In the genomic region with DNA sequence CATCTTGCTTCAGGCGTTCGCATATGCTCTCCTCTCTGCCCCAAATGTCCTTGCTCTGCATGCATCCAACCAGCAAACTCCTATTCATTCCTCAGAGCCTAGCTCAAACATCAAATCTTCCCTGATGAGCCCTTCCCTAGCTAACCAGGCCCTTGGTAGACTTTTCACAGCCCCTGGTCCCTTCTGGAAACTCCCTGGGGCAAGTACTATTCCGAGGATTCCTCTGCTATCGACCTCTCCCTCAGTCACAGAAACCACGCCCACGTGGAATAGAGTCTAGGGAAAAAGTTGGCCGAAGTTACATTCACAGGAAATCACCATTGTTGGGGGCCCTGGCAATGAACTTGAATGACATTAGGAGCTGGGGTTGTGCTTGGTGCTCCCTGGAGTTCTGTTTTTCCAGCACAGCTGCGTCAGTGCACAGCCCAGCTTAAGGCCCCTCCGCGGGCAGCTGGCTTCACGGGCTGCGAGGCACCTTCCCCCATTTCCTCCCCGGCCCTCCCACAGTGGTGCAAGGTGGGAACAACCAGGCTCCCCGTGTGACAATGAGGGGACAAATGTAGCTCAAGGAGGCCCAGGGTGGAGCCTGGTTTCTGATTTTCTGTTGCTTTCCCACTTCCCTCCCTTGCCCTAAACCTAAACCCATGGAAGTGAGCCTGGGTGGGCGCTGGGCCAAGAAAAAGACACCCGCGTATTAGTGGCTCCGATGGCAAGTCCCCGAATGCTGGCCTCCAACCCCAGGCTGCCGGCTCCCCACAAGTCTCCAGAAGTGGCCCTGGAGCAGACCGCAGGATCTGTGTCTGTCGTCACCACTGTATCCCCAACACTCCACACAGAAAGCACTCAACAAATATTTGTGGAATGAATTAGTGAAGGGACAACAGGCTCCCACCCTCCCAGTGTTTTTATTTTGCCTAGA, we compare ENCODE assay signal across 8 cellular contexts. TPM values are rescaled to one million over a fixed set of nuclear protein-coding genes. Genes with fewer than 3 reads are reported as not detected.
DNase-seq lines count a peak whose midpoint lies in the region; ATAC-seq and TF ChIP-seq lines count a peak whose summit lies in the region.

No MANE protein-coding gene starts in this region.

- H3K4me1 ChIP-seq in DOHH2 (ENCODE audit: control insufficient read depth, low read length) (peaks cover 62% of the 10 kb centered on the region), adipocyte (ENCODE audit: control insufficient read depth, insufficient read depth, low read length) (peaks cover 77% of the 10 kb centered on the region), skeletal muscle satellite cell (ENCODE audit: control insufficient read depth, insufficient read depth, low read length) (peaks cover 63% of the 10 kb centered on the region)

- DNase-seq in adipocyte (ENCODE audit: low read depth) (no peak), left cardiac atrium (peak; percentile 72), NCI-H748 (lab: John Stamatoyannopoulos, UW; ENCODE audit: unreplicated experiment) (no peak), LoVo (ENCODE audit: low spot score) (no peak), mesenteric fat pad (ENCODE audit: low spot score) (no peak)

- H3F3A ChIP-seq in DOHH2 (ENCODE audit: control insufficient read depth, insufficient read depth): no peaks in the 10 kb centered on the region

- no peaks in the 10 kb centered on the region for H3K9me3 ChIP-seq in DOHH2 (ENCODE audit: control insufficient read depth, insufficient read depth, low read length)
- H3K9me3 ChIP-seq in adipocyte (ENCODE audit: control insufficient read depth, low read length): no peaks in the 10 kb centered on the region
- no peaks in the 10 kb centered on the region for H3K9me3 ChIP-seq in skeletal muscle satellite cell (replicated peaks; ENCODE audit: low read length)

- H3K4me3 ChIP-seq in DOHH2 (ENCODE audit: low read length) (no peak overlapping the region), adipocyte (ENCODE audit: low read length) (peak overlapping the region; percentile 90), skeletal muscle satellite cell (ENCODE audit: low read length) (peak overlapping the region; percentile 56)

- peaks cover 10% of the 10 kb centered on the region; the same call in 1 of the 2 replicates for H4K20me1 ChIP-seq in DOHH2 (ENCODE audit: control insufficient read depth, insufficient read depth, low read depth, low read length)

- peak overlapping the region; percentile 97 for H3K9ac ChIP-seq in adipocyte (ENCODE audit: low read length)
- peak overlapping the region; percentile 61 for H3K9ac ChIP-seq in skeletal muscle satellite cell (ENCODE audit: low read depth, low read length)

- peaks cover 3% of the 10 kb centered on the region; the same call in 1 of the 2 replicates for H3K36me3 ChIP-seq in DOHH2 (ENCODE audit: control insufficient read depth, low read length)
- H3K36me3 ChIP-seq in adipocyte (ENCODE audit: control insufficient read depth, insufficient read depth, low read length, severe bottlenecking): no peaks in the 10 kb centered on the region
- H3K36me3 ChIP-seq in skeletal muscle satellite cell (ENCODE audit: insufficient read depth, low read length): no peaks in the 10 kb centered on the region

- no peak for TF ChIP-seq CTCF in DOHH2 (IDR thresholded peaks at IDR 0.05; ENCODE audit: low read depth, low read length, poor library complexity, severe bottlenecking)

- H3K27me3 ChIP-seq in DOHH2 (ENCODE audit: control insufficient read depth, low read length) (no peaks in the 10 kb centered on the region), adipocyte (replicated peaks; ENCODE audit: control insufficient read depth, insufficient read depth, low read length) (no peaks in the 10 kb centered on the region), skeletal muscle satellite cell (ENCODE audit: control insufficient read depth, insufficient read depth, low read length) (no peaks in the 10 kb centered on the region)

- intact Hi-C loops in left cardiac atrium (cut with DNase I): no loop called here

- H3K9me2 ChIP-seq in DOHH2 (replicated peaks; ENCODE audit: control insufficient read depth, low read length): no peaks in the 10 kb centered on the region

- peaks cover 77% of the 10 kb centered on the region for H3K79me2 ChIP-seq in DOHH2 (ENCODE audit: control insufficient read depth, low read length)

- peak; percentile 2 to 14 for ATAC-seq in left cardiac atrium
- ATAC-seq in HG03520 (IDR thresholded peaks at IDR 0.05; ENCODE audit: unreplicated experiment): no peak

- H3K27ac ChIP-seq in DOHH2 (ENCODE audit: low read depth, low read length): no peak overlapping the region

- H3K4me2 ChIP-seq in DOHH2 (ENCODE audit: low read length): peak overlapping the region; percentile 38; the same call in 1 of the 2 replicates
- peak overlapping the region; percentile 99 for H3K4me2 ChIP-seq in skeletal muscle satellite cell (ENCODE audit: low read length)

RNA-seq across cellular contexts. Expression of a gene that starts 4.3 kb away (rescaled TPM):
- total RNA-seq in left cardiac atrium: under 1 TPM; 0.42 to 0.77 TPM
- 0.22 and 1.3 TPM in 2 replicates for total RNA-seq in skeletal muscle satellite cell (2012; rRNA removed)
- total RNA-seq in mesenteric fat pad: 3.2 TPM

RNA-seq across cellular contexts. Expression of a gene that starts 4.5 kb away (rescaled TPM):
- 100 to 1,000 TPM; 295 to 306 TPM for total RNA-seq in left cardiac atrium
- 56.8 and 86.9 TPM in 2 replicates for total RNA-seq in skeletal muscle satellite cell (2012; rRNA removed)
- 490 TPM for total RNA-seq in mesenteric fat pad

RNA-seq across cellular contexts. Expression of a gene that starts 30.0 kb away (rescaled TPM):
- total RNA-seq in left cardiac atrium (10 to 100 TPM; 32.5 to 34.7 TPM), mesenteric fat pad (38.2 TPM)
- 20.5 and 21.0 TPM in 2 replicates for total RNA-seq in skeletal muscle satellite cell (2012; rRNA removed)
